ENCODE assay signal across 8 cellular contexts in genomic region chr11:131748146-131749050, GRCh38.
A peak's percentile ranks its signal among the peaks of the same experiment; 100 is the strongest.
DNase-seq lines count a peak whose midpoint lies in the region; ATAC-seq and TF ChIP-seq lines count a peak whose summit lies in the region.

No MANE protein-coding gene starts in this region.

- H3K27ac Mint-ChIP-seq in endothelial cell (ENCODE audit: unreplicated experiment), result no peak overlapping the region
- H3K27ac Mint-ChIP-seq in immature natural killer cell, result no peak overlapping the region

- H3K27me3 ChIP-seq in tibial nerve, result no peaks in the 10 kb centered on the region

- H3K36me3 Mint-ChIP-seq in endothelial cell (ENCODE audit: low read depth, unreplicated experiment) (no peaks in the 10 kb centered on the region), immature natural killer cell (no peaks in the 10 kb centered on the region)

- no peak overlapping the region for H3K4me3 ChIP-seq in tibial nerve

- DNase-seq in Daoy (ENCODE audit: low read depth), result peak; percentile 72
- DNase-seq in KG1 (lab: John Stamatoyannopoulos, UW), result peak; percentile 71
- DNase-seq in SK-MEL-5 (ENCODE audit: low read depth, low spot score), result peak; percentile 66
- DNase-seq in endothelial cell (ENCODE audit: low spot score), result peak; percentile 78
- peak; percentile 74 for DNase-seq in middle frontal gyrus (ENCODE audit: extremely low spot score, low spot score)
- DNase-seq in tibial nerve (ENCODE audit: low spot score in 2 of 2), result peak; percentile 42 to 76
- no peak for DNase-seq in immature natural killer cell

- no peak overlapping the region for H3K4me3 Mint-ChIP-seq in endothelial cell (ENCODE audit: unreplicated experiment)
- H3K4me3 Mint-ChIP-seq in immature natural killer cell, result no peak overlapping the region

- H3K9me3 Mint-ChIP-seq in endothelial cell (ENCODE audit: unreplicated experiment) (no peaks in the 10 kb centered on the region), immature natural killer cell (peaks cover 0 to 6% (median 4%) of the 10 kb centered on the region in 6 donors)

- no peaks in the 10 kb centered on the region for H3K9me3 ChIP-seq in tibial nerve

- TF ChIP-seq CTCF in endothelial cell (IDR thresholded peaks at IDR 0.05; ENCODE audit: unreplicated experiment) (peak; percentile 77), tibial nerve (IDR thresholded peaks at IDR 0.05) (peak; percentile 64 to 77 (median 73))

- no peak for TF ChIP-seq POLR2A in tibial nerve (IDR thresholded peaks at IDR 0.05)

- no peak overlapping the region for H3K27ac ChIP-seq in tibial nerve

- H3K27me3 Mint-ChIP-seq in endothelial cell (ENCODE audit: unreplicated experiment), result peaks cover 1% of the 10 kb centered on the region
- H3K27me3 Mint-ChIP-seq in immature natural killer cell (ENCODE audit: low read depth in 3 of 3), result peaks cover 0 to 3% (median 0%) of the 10 kb centered on the region in 3 donors

- WGBS in tibial nerve, 2 donors, result 20 to 22% methylated on average over 15 of the region's 15 CpGs

- H3K36me3 ChIP-seq in tibial nerve, result no peaks in the 10 kb centered on the region

- H3K4me1 ChIP-seq in tibial nerve, result peaks cover 0 to 6% (median 0%) of the 10 kb centered on the region in 4 donors

- TF ChIP-seq EP300 in tibial nerve (IDR thresholded peaks at IDR 0.05), result no peak

- H3K4me1 Mint-ChIP-seq in endothelial cell (ENCODE audit: unreplicated experiment) (no peaks in the 10 kb centered on the region), immature natural killer cell (no peaks in the 10 kb centered on the region)

- in situ Hi-C loops in SK-MEL-5 (cut with HindIII; ENCODE audit: low pct_unique_long_range_greater_than_20kb, low sequenced_read_pairs), result no loop called here

- peak; percentile 85 for ATAC-seq in GM21367 (IDR thresholded peaks at IDR 0.05; ENCODE audit: unreplicated experiment)

Comparison
In these comparisons a context has a peak if more than half of its experiments do, and no peak if none do; other contexts are left out.
1. DNase-seq: peak in Daoy (single experiment), KG1 (single experiment), SK-MEL-5 (single experiment), endothelial cell (single experiment), middle frontal gyrus (single experiment) and tibial nerve (2 of 2); none in immature natural killer cell (0 of 3).